In genomic region chr2:86274918-86275275, GRCh38 we compare ENCODE assay signal across 10 cellular contexts.
DNase-seq lines count a peak whose midpoint lies in the region; ATAC-seq lines count a peak whose summit lies in the region.
"Had no signal": no experiment of that assay in that cellular context is flagged by ENCODE, and none has a peak within 500 bp of the region (broad histone marks: within the 10 kb centered on the region; RNA-seq: fewer than 3 reads in every experiment).

No MANE protein-coding gene starts in this region.

- peaks cover 3% of the 10 kb centered on the region for H3K36me3 Mint-ChIP-seq in effector memory CD8-positive, alpha-beta T cell (ENCODE audit: insufficient read depth)

- ATAC-seq in GM18508 (IDR thresholded peaks at IDR 0.05; ENCODE audit: insufficient read depth, unreplicated experiment) (peak; percentile 47), HG02840 (IDR thresholded peaks at IDR 0.05; ENCODE audit: low FRiP score, unreplicated experiment) (peak; percentile 51), GM21423 (IDR thresholded peaks at IDR 0.05; ENCODE audit: unreplicated experiment) (no peak)
- no peak for ATAC-seq in effector memory CD8-positive, alpha-beta T cell (replicated peaks)
- ATAC-seq: esophagus mucosa had no signal

- no peak overlapping the region for H3K9ac ChIP-seq in mucosa of rectum (ENCODE audit: low read depth in 1 of 2, low read length in 2 of 2)

- H3K27me3 Mint-ChIP-seq in effector memory CD8-positive, alpha-beta T cell: peaks cover 9 to 24% of the 10 kb centered on the region in 2 donors

- peaks cover 18% of the 10 kb centered on the region for H3K4me1 ChIP-seq in SJCRH30
- H3K4me1 ChIP-seq in mucosa of rectum (ENCODE audit: control insufficient read depth in 2 of 2, insufficient read depth in 2 of 2, low read length in 2 of 2): peaks cover 16 to 21% of the 10 kb centered on the region in 2 donors

- H3K4me3 Mint-ChIP-seq in effector memory CD8-positive, alpha-beta T cell: no peak overlapping the region
- H3K4me3 Mint-ChIP-seq: T-helper 1 cell treated with Interleukin-12 subunit alpha and Interleukin-12 subunit beta and Interleukin-4 antibody, amounts not matched to agents 30 μg/mL and 1 μg/mL, for 36 hours had no signal

- H3K27ac ChIP-seq in SJCRH30: peak overlapping the region; percentile 11; the same call in 1 of the 2 replicates
- H3K27ac ChIP-seq in mucosa of rectum (ENCODE audit: low read depth in 2 of 2, low read length in 2 of 2): peak overlapping the region; percentile 61 to 78

- DNase-seq in SJCRH30 (peak; percentile 82 to 85), GF-D8 (lab: John Stamatoyannopoulos, UW) (no peak), middle frontal gyrus (ENCODE audit: extremely low spot score, low spot score) (no peak)
- no peak for DNase-seq in effector memory CD8-positive, alpha-beta T cell

- H3K27ac Mint-ChIP-seq in effector memory CD8-positive, alpha-beta T cell: no peak overlapping the region

- no peaks in the 10 kb centered on the region for H3K27me3 ChIP-seq in SJCRH30
- no peaks in the 10 kb centered on the region for H3K27me3 ChIP-seq in mucosa of rectum (ENCODE audit: control insufficient read depth in 2 of 2, insufficient read depth in 2 of 2, low read length in 2 of 2)

- peaks cover 0 to 7% of the 10 kb centered on the region in 2 donors for H3K9me3 Mint-ChIP-seq in effector memory CD8-positive, alpha-beta T cell

- peaks cover 16% of the 10 kb centered on the region for H3K9me3 ChIP-seq in SJCRH30 (replicated peaks)
- peaks cover 0 to 3% of the 10 kb centered on the region in 2 donors for H3K9me3 ChIP-seq in mucosa of rectum (ENCODE audit: control insufficient read depth in 2 of 2, low read length in 2 of 2)

- H3K4me1 Mint-ChIP-seq in effector memory CD8-positive, alpha-beta T cell (ENCODE audit: low read depth in 2 of 2): no peaks in the 10 kb centered on the region

- H3K36me3 ChIP-seq in SJCRH30 (no peaks in the 10 kb centered on the region), mucosa of rectum (ENCODE audit: control insufficient read depth in 2 of 2, insufficient read depth in 2 of 2, low read length in 2 of 2) (no peaks in the 10 kb centered on the region)

- no peak overlapping the region for H3K4me3 ChIP-seq in SJCRH30
- H3K4me3 ChIP-seq in mucosa of rectum (ENCODE audit: low read length in 2 of 2): peak overlapping the region in 1 of 2 donors; percentile 27

Comparison
In these comparisons a context has a peak if more than half of its experiments do, and no peak if none do; other contexts are left out.
1. ATAC-seq: peak in GM18508 (single experiment) and HG02840 (single experiment); none in GM21423 (single experiment) and effector memory CD8-positive, alpha-beta T cell (single experiment).
2. DNase-seq: peak in SJCRH30 (2 of 2); none in GF-D8 (single experiment), middle frontal gyrus (single experiment) and effector memory CD8-positive, alpha-beta T cell (0 of 3).